8 cellular contexts compared by ENCODE assay signal in the genomic region with DNA sequence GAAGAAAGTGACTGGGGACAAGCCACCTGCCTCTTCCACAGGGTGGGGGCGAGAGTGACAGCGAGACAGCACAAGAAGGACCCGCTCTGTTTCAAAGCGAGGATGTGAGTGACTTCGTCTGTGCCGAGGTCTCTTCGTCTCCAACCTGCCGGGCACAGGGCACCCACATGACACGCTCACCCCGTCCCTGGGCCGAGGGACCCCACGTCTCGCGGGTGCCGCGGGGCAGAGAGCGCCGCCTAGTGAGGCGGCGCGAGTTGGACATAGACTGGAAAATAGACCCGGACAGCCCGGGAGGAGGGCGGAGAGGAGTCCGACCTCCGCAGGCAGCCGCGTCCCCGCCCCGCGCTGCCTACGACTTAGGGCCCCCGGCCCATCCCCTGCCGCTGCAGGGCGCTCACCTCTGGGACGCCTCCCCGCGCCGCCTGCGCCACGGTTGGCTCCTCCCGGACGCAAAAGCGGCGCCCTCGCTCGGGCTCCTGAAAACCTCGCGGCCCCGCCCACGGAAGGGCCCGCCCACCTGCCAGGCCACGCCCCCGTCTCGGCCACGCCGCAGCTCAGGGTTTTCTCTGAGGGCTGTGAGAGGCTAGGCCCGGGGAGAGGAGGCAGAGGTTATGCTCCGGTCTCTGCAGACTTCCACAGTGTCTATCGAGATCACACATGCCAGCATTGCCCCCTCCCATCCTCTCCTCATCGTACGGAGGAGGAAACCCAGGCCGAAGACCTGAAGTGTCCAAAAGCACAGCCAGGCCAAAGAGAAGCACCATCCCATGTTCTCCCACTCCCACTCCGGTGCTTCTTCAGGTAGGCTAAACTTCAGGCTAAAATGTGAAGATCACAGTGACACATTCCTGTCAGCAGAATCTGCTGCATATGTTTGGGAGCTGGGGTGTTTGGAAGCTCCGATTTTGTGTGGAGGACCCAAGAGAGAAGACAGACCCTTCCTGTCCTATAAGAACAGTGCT. TPM values are rescaled to one million over a fixed set of nuclear protein-coding genes. Genes with fewer than 3 reads are reported as not detected.
DNase-seq lines count a peak whose midpoint lies in the region; ATAC-seq lines count a peak whose summit lies in the region.

A gene with protein sequence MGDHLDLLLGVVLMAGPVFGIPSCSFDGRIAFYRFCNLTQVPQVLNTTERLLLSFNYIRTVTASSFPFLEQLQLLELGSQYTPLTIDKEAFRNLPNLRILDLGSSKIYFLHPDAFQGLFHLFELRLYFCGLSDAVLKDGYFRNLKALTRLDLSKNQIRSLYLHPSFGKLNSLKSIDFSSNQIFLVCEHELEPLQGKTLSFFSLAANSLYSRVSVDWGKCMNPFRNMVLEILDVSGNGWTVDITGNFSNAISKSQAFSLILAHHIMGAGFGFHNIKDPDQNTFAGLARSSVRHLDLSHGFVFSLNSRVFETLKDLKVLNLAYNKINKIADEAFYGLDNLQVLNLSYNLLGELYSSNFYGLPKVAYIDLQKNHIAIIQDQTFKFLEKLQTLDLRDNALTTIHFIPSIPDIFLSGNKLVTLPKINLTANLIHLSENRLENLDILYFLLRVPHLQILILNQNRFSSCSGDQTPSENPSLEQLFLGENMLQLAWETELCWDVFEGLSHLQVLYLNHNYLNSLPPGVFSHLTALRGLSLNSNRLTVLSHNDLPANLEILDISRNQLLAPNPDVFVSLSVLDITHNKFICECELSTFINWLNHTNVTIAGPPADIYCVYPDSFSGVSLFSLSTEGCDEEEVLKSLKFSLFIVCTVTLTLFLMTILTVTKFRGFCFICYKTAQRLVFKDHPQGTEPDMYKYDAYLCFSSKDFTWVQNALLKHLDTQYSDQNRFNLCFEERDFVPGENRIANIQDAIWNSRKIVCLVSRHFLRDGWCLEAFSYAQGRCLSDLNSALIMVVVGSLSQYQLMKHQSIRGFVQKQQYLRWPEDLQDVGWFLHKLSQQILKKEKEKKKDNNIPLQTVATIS (minus strand): TSS at position 454 of the 965 bp plus-strand sequence. CDS start 30,217 bp downstream, outside the sequence.

- H3K4me3 Mint-ChIP-seq in effector memory CD8-positive, alpha-beta T cell: peak within 1 kb of the TSS; percentile 77 to 83

- H3K9me3 ChIP-seq in mesodermal cell (ENCODE audit: control insufficient read depth, low read length): no peaks in the 10 kb centered on the region

- no peaks in the 10 kb centered on the region for H3K36me3 ChIP-seq in mesodermal cell (ENCODE audit: control insufficient read depth, insufficient read depth, low read length)

- ATAC-seq in GM19397 (IDR thresholded peaks at IDR 0.05; ENCODE audit: unreplicated experiment) (peak; percentile 87), HG03521 (IDR thresholded peaks at IDR 0.05; ENCODE audit: unreplicated experiment) (peak; percentile 88)
- ATAC-seq in effector memory CD8-positive, alpha-beta T cell (replicated peaks): peak; percentile 86

- H3K4me3 ChIP-seq in mesodermal cell (ENCODE audit: extremely low read depth, insufficient read depth, low read length, poor library complexity, severe bottlenecking): peak within 1 kb of the TSS; percentile 44

- peaks cover 0 to 4% of the 10 kb centered on the region in 2 donors for H3K27me3 Mint-ChIP-seq in effector memory CD8-positive, alpha-beta T cell

- H3K27ac Mint-ChIP-seq in effector memory CD8-positive, alpha-beta T cell: peak within 1 kb of the TSS; percentile 33 to 56

- H3K9me3 Mint-ChIP-seq in effector memory CD8-positive, alpha-beta T cell: peaks cover 0 to 3% of the 10 kb centered on the region in 2 donors

- peaks cover 9% of the 10 kb centered on the region for H3K4me1 ChIP-seq in mesodermal cell (ENCODE audit: control insufficient read depth, insufficient read depth, low read length, poor library complexity, severe bottlenecking)

- H3K27ac ChIP-seq in mesodermal cell (ENCODE audit: low read depth, low read length, severe bottlenecking): no peak within 1 kb of the TSS

- H3K36me3 Mint-ChIP-seq in effector memory CD8-positive, alpha-beta T cell (ENCODE audit: insufficient read depth): no peaks in the 10 kb centered on the region

- H3K4me1 Mint-ChIP-seq in effector memory CD8-positive, alpha-beta T cell (ENCODE audit: low read depth in 2 of 2): peaks cover 12 to 14% of the 10 kb centered on the region in 2 donors

- 9 to 11% methylated on average over 39 to 60 of the region's 65 CpGs for WGBS in mesodermal cell (ENCODE audit: insufficient coverage in 2 of 2), 2 experiments

- peak; percentile 91 for DNase-seq in CD1c-positive myeloid dendritic cell (ENCODE audit: extremely low spot score)
- peak; percentile 88 for DNase-seq in NCI-H774 (lab: John Stamatoyannopoulos, UW)
- peak; percentile 97 for DNase-seq in activated CD8-positive, alpha-beta memory T cell treated with anti-CD3 and anti-CD28 coated beads for 24 hours
- DNase-seq in effector memory CD8-positive, alpha-beta T cell: peak; percentile 80 to 86 (median 85)
- peak; percentile 77 to 78 for DNase-seq in stimulated activated CD8-positive, alpha-beta memory T cell treated with anti-CD3 and anti-CD28 coated beads, Interleukin-15, amount 100 ng/mL, for 4 hours (ENCODE audit: low read depth in 2 of 2)

RNA-seq across cellular contexts. Expression of the gene that starts here (rescaled TPM):
- 0.88 TPM for polyA plus RNA-seq in mesodermal cell (2013, experiment 1 of 2)
- 1.9 TPM for polyA plus RNA-seq in mesodermal cell (2013, experiment 2 of 2)
